13 cellular contexts compared by ENCODE assay signal in the genomic region with DNA sequence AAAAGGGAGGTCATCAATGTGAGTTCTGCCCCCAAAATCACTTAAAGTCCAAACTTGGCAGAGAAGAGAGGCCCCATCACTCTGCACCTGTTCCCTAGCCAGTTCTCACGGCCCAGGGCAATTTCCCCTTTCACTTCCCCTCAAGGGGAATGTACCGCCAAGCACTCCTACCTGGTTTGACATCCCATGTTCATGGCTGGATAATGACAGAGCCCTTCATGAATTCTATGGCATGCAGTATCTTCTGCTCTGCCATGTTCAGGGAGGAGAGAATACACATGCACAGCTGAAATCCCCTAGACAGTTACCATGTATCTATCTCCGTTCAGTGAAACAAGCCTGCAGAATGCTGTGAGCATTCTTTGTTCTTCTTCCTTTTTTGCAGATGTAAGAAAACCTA.
DNase-seq lines count a peak whose midpoint lies in the region; ATAC-seq, FAIRE-seq and TF ChIP-seq lines count a peak whose summit lies in the region.
"Had no signal": no experiment of that assay in that cellular context is flagged by ENCODE, and none has a peak within 500 bp of the region (broad histone marks: within the 10 kb centered on the region; RNA-seq: fewer than 3 reads in every experiment).

No MANE protein-coding gene starts in this region.

- H3K4me3 ChIP-seq in OCI-LY1 (ENCODE audit: low read depth, low read length, poor library complexity, severe bottlenecking): peak overlapping the region; percentile 22

- DNase-seq in GM12892 (ENCODE audit: insufficient read length) (no peak), NCI-H187 (lab: John Stamatoyannopoulos, UW) (no peak), mesenteric fat pad (ENCODE audit: low spot score) (no peak), HUDEP-2 (lab: John Stamatoyannopoulos, UW; ENCODE audit: unreplicated experiment in 76 of 76) (no peak)
- DNase-seq: CD4-positive, CD25-positive, alpha-beta regulatory T cell; left cardiac atrium; NCI-H82; T-helper 2 cell had no signal

- H2AFZ ChIP-seq in OCI-LY1 (ENCODE audit: low read length): no peak overlapping the region

- peak overlapping the region; percentile 63 for H3K4me2 ChIP-seq in OCI-LY1 (ENCODE audit: low read length)

- peak overlapping the region; percentile 95 for H3K27ac ChIP-seq in OCI-LY1 (ENCODE audit: low read depth, low read length, poor library complexity, severe bottlenecking)

- H3K79me2 ChIP-seq in OCI-LY1 (ENCODE audit: insufficient read depth, low read length): no peaks in the 10 kb centered on the region

- peak; percentile 27 for ATAC-seq in GM21390 (IDR thresholded peaks at IDR 0.05; ENCODE audit: unreplicated experiment)
- peak; percentile 32 for ATAC-seq in HG03066 (IDR thresholded peaks at IDR 0.05; ENCODE audit: low read depth, unreplicated experiment)
- no peak for ATAC-seq in GM19023 (IDR thresholded peaks at IDR 0.05; ENCODE audit: unreplicated experiment)
- ATAC-seq: left cardiac atrium had no signal

- no peaks in the 10 kb centered on the region for H4K20me1 ChIP-seq in OCI-LY1 (ENCODE audit: insufficient read depth, low read length)

- TF ChIP-seq CTCF in OCI-LY1 (IDR thresholded peaks at IDR 0.05; ENCODE audit: low read length): no peak

- no peaks in the 10 kb centered on the region for H3K9me3 ChIP-seq in OCI-LY1 (ENCODE audit: low read length)

- no peak; the same call in 1 of the 2 replicates for TF ChIP-seq POLR2A in GM12892 (IDR thresholded peaks at IDR 0.05; ENCODE audit: low read depth, low read length)

- peaks cover 60% of the 10 kb centered on the region for H3K4me1 ChIP-seq in OCI-LY1 (ENCODE audit: insufficient read depth, low read length, severe bottlenecking)

- H3K27me3 ChIP-seq in OCI-LY1 (ENCODE audit: insufficient read depth, low read length): no peaks in the 10 kb centered on the region

- no peaks in the 10 kb centered on the region for H3K36me3 ChIP-seq in OCI-LY1 (ENCODE audit: insufficient read depth, low read length)

- no peaks in the 10 kb centered on the region for H3K9me2 ChIP-seq in OCI-LY1 (ENCODE audit: low read depth, low read length)

- H3F3A ChIP-seq in OCI-LY1 (ENCODE audit: insufficient read depth, low read length): no peaks in the 10 kb centered on the region

- peak overlapping the region; percentile 49 for H3K9ac ChIP-seq in OCI-LY1 (ENCODE audit: low read length)

- peak; percentile 96 for FAIRE-seq in GM12892 (lab: Jason Lieb, UNC)
- FAIRE-seq: frontal cortex had no signal
